1 cellular context compared by ENCODE assay signal in genomic region chr7:127976722-127977121, GRCh38.
TF ChIP-seq lines count a peak whose summit lies in the region.

No MANE protein-coding gene starts in this region.

TF ChIP-seq in neural cell, 6 proteins besides CTCF, POLR2A, EP300 and RAD21 (continued from another document):
- TF ChIP-seq REST (IDR thresholded peaks at IDR 0.05; ENCODE audit: borderline replicate concordance) (no peak), TAF1 (IDR thresholded peaks at IDR 0.05; ENCODE audit: low read depth) (no peak), POLR2AphosphoS5 (IDR thresholded peaks at IDR 0.05) (no peak), EZH2 (IDR thresholded peaks at IDR 0.05; ENCODE audit: borderline replicate concordance, insufficient read depth, low read length, poor library complexity, severe bottlenecking) (no peak)
